ENCODE assay signal across 27 cellular contexts in the genomic region with DNA sequence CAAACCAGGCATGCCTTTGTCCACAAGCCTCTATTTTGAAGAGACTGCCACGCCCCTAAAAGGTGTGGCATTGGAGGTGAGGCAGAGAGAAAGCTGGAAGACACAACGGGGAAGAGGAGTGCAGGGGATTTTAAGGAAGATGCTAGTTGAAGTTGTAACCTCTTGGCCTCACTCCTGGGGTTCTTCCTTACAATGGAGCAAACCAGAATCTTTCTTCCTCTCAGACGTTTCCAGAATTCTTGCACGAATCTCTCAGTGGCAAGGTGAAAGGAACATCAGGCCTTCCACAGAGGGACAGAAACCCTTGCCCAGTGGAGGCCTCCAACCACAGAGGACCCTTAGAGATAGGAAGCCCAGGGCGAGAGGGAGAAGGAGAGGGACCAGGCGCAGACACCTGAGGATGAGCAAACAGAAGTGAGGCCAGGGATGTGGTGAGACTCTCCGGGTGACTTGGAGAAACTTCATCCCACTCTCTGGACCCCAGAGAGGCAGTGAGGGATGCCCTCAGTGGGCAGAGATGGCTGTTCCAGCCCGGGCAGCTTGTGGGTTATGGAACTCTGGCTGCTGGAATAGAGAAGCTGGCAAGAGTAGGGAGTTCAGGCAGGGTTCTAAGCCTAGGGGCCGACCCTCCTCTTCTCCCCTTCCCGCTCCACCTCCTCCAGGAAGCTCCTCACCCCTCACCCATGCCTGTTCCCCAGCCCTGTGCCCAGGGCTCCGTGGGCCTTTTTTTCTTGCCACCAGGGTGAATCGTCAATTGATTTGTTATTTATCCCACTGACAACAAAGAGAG.
DNase-seq lines count a peak whose midpoint lies in the region; ATAC-seq and TF ChIP-seq lines count a peak whose summit lies in the region.
"Had no signal": no experiment of that assay in that cellular context is flagged by ENCODE, and none has a peak within 500 bp of the region (broad histone marks: within the 10 kb centered on the region; RNA-seq: fewer than 3 reads in every experiment).

No MANE protein-coding gene starts in this region.

- TF ChIP-seq CTCF in PC-3 (conservative IDR thresholded peaks at IDR 0.05; ENCODE audit: low read depth, low read length), result no peak
- no peak for TF ChIP-seq CTCF in glutamatergic neuron (IDR thresholded peaks at IDR 0.05; ENCODE audit: partially characterized antibody, unreplicated experiment)
- no peak for TF ChIP-seq CTCF in osteoblast (IDR thresholded peaks at IDR 0.05; ENCODE audit: extremely low read depth, low read depth, low read length)
- TF ChIP-seq CTCF in GM10266 (IDR thresholded peaks at IDR 0.05; ENCODE audit: control insufficient read depth, insufficient read depth, low read depth, missing control alignments), result no peak
- TF ChIP-seq CTCF in brain microvascular endothelial cell (IDR thresholded peaks at IDR 0.05; ENCODE audit: low read depth, low read length, missing control alignments), result no peak

- H3K4me1 ChIP-seq in PC-3 (ENCODE audit: insufficient read depth, low read length) (peaks cover 4% of the 10 kb centered on the region; the same call in 1 of the 2 replicates), osteoblast (ENCODE audit: insufficient read depth, low read length) (peaks cover 2% of the 10 kb centered on the region)

- H3K36me3 ChIP-seq in PC-3 (ENCODE audit: low read depth, low read length) (no peaks in the 10 kb centered on the region), osteoblast (ENCODE audit: insufficient read depth, low read length) (no peaks in the 10 kb centered on the region), brain microvascular endothelial cell (replicated peaks) (no peaks in the 10 kb centered on the region)
- H3K36me3 ChIP-seq: sigmoid colon, thoracic aorta had no signal

- H3K36me3 Mint-ChIP-seq in glutamatergic neuron (ENCODE audit: unreplicated experiment), result peaks cover 3% of the 10 kb centered on the region
- H3K36me3 Mint-ChIP-seq: activated naive CD8-positive, alpha-beta T cell treated with anti-CD3 and anti-CD28 coated beads, Interleukin-2, amount 10 ng/mL, durations not matched to agents 7 days and 5 days had no signal

- no peak overlapping the region for H3K4me2 ChIP-seq in PC-3 (ENCODE audit: low read length)
- no peak overlapping the region for H3K4me2 ChIP-seq in osteoblast (ENCODE audit: insufficient read depth, low read length)
- H3K4me2 ChIP-seq: KMS-11 had no signal

- H2AFZ ChIP-seq in PC-3 (ENCODE audit: low read length), result no peak overlapping the region
- no peak overlapping the region for H2AFZ ChIP-seq in osteoblast (ENCODE audit: low read length)

- in situ Hi-C loops in brain microvascular endothelial cell (cut with HindIII; ENCODE audit: low pct_ligation_motif_present, low sequenced_read_pairs), result no loop called here

- H3K9me3 ChIP-seq in PC-3 (ENCODE audit: low read length) (no peaks in the 10 kb centered on the region), osteoblast (ENCODE audit: low read depth, low read length) (no peaks in the 10 kb centered on the region)
- H3K9me3 ChIP-seq: sigmoid colon, thoracic aorta had no signal

- CTCF ChIA-PET in PC-3 (lab: Charles Lee), result no interaction called here

- H3K4me3 Mint-ChIP-seq in glutamatergic neuron (ENCODE audit: unreplicated experiment), result no peak overlapping the region
- H3K4me3 Mint-ChIP-seq: activated naive CD8-positive, alpha-beta T cell treated with anti-CD3 and anti-CD28 coated beads, Interleukin-2, amount 10 ng/mL, durations not matched to agents 7 days and 5 days; CD4-positive, alpha-beta T cell had no signal

- no peak overlapping the region for H3K4me3 ChIP-seq in PC-3 (ENCODE audit: low read length)
- H3K4me3 ChIP-seq in osteoblast (ENCODE audit: insufficient read depth, low read length), result no peak overlapping the region
- no peak overlapping the region for H3K4me3 ChIP-seq in brain microvascular endothelial cell (ENCODE audit: low read depth, low read length)
- H3K4me3 ChIP-seq: dorsolateral prefrontal cortex, lung, sigmoid colon, thoracic aorta had no signal

- H3K9ac ChIP-seq in PC-3 (ENCODE audit: low read length), result no peak overlapping the region
- H3K9ac ChIP-seq: KMS-11 had no signal

- no peaks in the 10 kb centered on the region for H3K27me3 ChIP-seq in PC-3 (ENCODE audit: low read length)
- peaks cover 17% of the 10 kb centered on the region for H3K27me3 ChIP-seq in osteoblast (ENCODE audit: insufficient read depth, low read length)
- H3K27me3 ChIP-seq in brain microvascular endothelial cell (replicated peaks), result no peaks in the 10 kb centered on the region
- H3K27me3 ChIP-seq: dorsolateral prefrontal cortex, sigmoid colon had no signal

- no peaks in the 10 kb centered on the region for H3F3A ChIP-seq in PC-3 (ENCODE audit: low read length, unreplicated experiment)

- ATAC-seq in PC-3, result no peak
- ATAC-seq in HG03469 (IDR thresholded peaks at IDR 0.05; ENCODE audit: unreplicated experiment), result no peak
- ATAC-seq: HCT116 had no signal

- H3K4me1 Mint-ChIP-seq in glutamatergic neuron (ENCODE audit: low read depth, unreplicated experiment), result peaks cover 25% of the 10 kb centered on the region

- no TSS peak for BruUV-seq in PC-3 (replicated peaks; lab: Mats Ljungman, UMichigan)

- H3K27ac ChIP-seq in PC-3 (ENCODE audit: low read length), result no peak overlapping the region
- no peak overlapping the region for H3K27ac ChIP-seq in osteoblast (ENCODE audit: low read depth, low read length)
- H3K27ac ChIP-seq in brain microvascular endothelial cell, result no peak overlapping the region
- H3K27ac ChIP-seq: dorsolateral prefrontal cortex, KMS-11, sigmoid colon, thoracic aorta had no signal

- H4K20me1 ChIP-seq in PC-3 (ENCODE audit: low read length) (no peaks in the 10 kb centered on the region), osteoblast (ENCODE audit: insufficient read depth, low read length) (no peaks in the 10 kb centered on the region)

- peaks cover 5% of the 10 kb centered on the region for H3K9me3 Mint-ChIP-seq in glutamatergic neuron (ENCODE audit: unreplicated experiment)
- H3K9me3 Mint-ChIP-seq: activated naive CD8-positive, alpha-beta T cell treated with anti-CD3 and anti-CD28 coated beads, Interleukin-2, amount 10 ng/mL, durations not matched to agents 7 days and 5 days; CD4-positive, alpha-beta T cell had no signal

- DNase-seq in ELF-1 (ENCODE audit: low read depth, low spot score) (peak; percentile 32), PC-3 (peak; percentile 15), glutamatergic neuron (peak; percentile 7), osteoblast (ENCODE audit: insufficient read length, low spot score, missing footprints) (peak; percentile 27), GM10266 (ENCODE audit: extremely low spot score) (no peak), brain microvascular endothelial cell (no peak), SIG-M5 treated with dmso at 0.1 percent for 504 hours (lab: John Stamatoyannopoulos, UW; ENCODE audit: unreplicated experiment) (no peak)
- DNase-seq: activated CD4-positive, alpha-beta T cell treated with anti-CD3 and anti-CD28 coated beads for 4 hours; activated effector memory CD4-positive, alpha-beta T cell treated with anti-CD3 and anti-CD28 coated beads, Interleukin-2, amount 50 U/mL, for 16 hours; activated naive CD8-positive, alpha-beta T cell treated with anti-CD3 and anti-CD28 coated beads, Interleukin-2, amount 10 ng/mL, durations not matched to agents 7 days and 5 days; activated T-cell treated with anti-CD3 and anti-CD28 coated beads, Interleukin-2, amount 50 U/mL, for 1 hour; CD4-positive, alpha-beta T cell; cerebellar nuclear complex; DMS 273 treated with DMSO at 0.1 percent for 48 hours; NCI-H1417 treated with DMSO at 0.1 percent for 48 hours; NCI-H2081 treated with DMSO at 0.1 percent for 48 hours; NCI-H446; stimulated activated naive CD4-positive, alpha-beta T cell treated with Interleukin-2 at 50 U/mL for 16 hours; T-helper 2 cell had no signal

- H3K9me2 ChIP-seq in PC-3 (replicated peaks; ENCODE audit: low read length), result no peaks in the 10 kb centered on the region

- POLR2A ChIA-PET in PC-3 (lab: Charles Lee; ENCODE audit: unreplicated experiment), result no interaction called here

- intact Hi-C loops in PC-3 (cut with micrococcal nuclease), result no loop called here

- H3K27me3 Mint-ChIP-seq in glutamatergic neuron (ENCODE audit: unreplicated experiment), result peaks cover 12% of the 10 kb centered on the region
- H3K27me3 Mint-ChIP-seq: CD4-positive, alpha-beta T cell had no signal

- H3K27ac Mint-ChIP-seq in glutamatergic neuron (ENCODE audit: unreplicated experiment), result peak overlapping the region; percentile 30
- H3K27ac Mint-ChIP-seq: activated naive CD8-positive, alpha-beta T cell treated with anti-CD3 and anti-CD28 coated beads, Interleukin-2, amount 10 ng/mL, durations not matched to agents 7 days and 5 days; CD4-positive, alpha-beta T cell; progenitor cell of endocrine pancreas had no signal

- H3K79me2 ChIP-seq in PC-3 (ENCODE audit: low read length) (no peaks in the 10 kb centered on the region), osteoblast (ENCODE audit: insufficient read depth, low read length) (no peaks in the 10 kb centered on the region)

Comparison
In these comparisons a context has a peak if more than half of its experiments do, and no peak if none do; other contexts are left out.
1. DNase-seq: peak in ELF-1 (single experiment), PC-3 (single experiment), glutamatergic neuron (single experiment) and osteoblast (single experiment); none in GM10266 (single experiment), brain microvascular endothelial cell (single experiment) and SIG-M5 treated with dmso at 0.1 percent for 504 hours (single experiment).